In genomic region chr2:76953733-76954347, GRCh38 we compare ENCODE assay signal across 8 cellular contexts.
DNase-seq lines count a peak whose midpoint lies in the region; ATAC-seq and TF ChIP-seq lines count a peak whose summit lies in the region.

No MANE protein-coding gene starts in this region.

- H3K4me3 ChIP-seq in right atrium auricular region (no peak overlapping the region), colonic mucosa (no peak overlapping the region)

- H3K9ac ChIP-seq in colonic mucosa (ENCODE audit: low read depth in 2 of 2, low read length in 2 of 2) = no peak overlapping the region

- no peak overlapping the region for H3K27ac ChIP-seq in right atrium auricular region
- H3K27ac ChIP-seq in colonic mucosa = no peak overlapping the region

- intact Hi-C loops in Right ventricle myocardium inferior (cut with DNase I) (no loop called here), colonic mucosa (cut with DNase I) (no loop called here)

- DNase-seq in Right ventricle myocardium inferior (ENCODE audit: missing footprints) = no peak
- DNase-seq in right atrium auricular region (ENCODE audit: low spot score) = no peak
- peak; percentile 82 for DNase-seq in NCI-H82 (lab: John Stamatoyannopoulos, UW)
- DNase-seq in colonic mucosa = peak; percentile 40
- peak; percentile 67 for DNase-seq in midbrain (lab: John Stamatoyannopoulos, UW)
- no peak for DNase-seq in activated CD4-positive, alpha-beta T cell treated with anti-CD3 and anti-CD28 coated beads for 48 hours

- H3K36me3 ChIP-seq in right atrium auricular region (no peaks in the 10 kb centered on the region), colonic mucosa (no peaks in the 10 kb centered on the region)

- TF ChIP-seq CTCF in right atrium auricular region (IDR thresholded peaks at IDR 0.05) = peak in 1 of 2 donors; percentile 53
- TF ChIP-seq CTCF in colonic mucosa (IDR thresholded peaks at IDR 0.05) = peak; percentile 58

- H3K9me3 ChIP-seq in right atrium auricular region (no peaks in the 10 kb centered on the region), colonic mucosa (no peaks in the 10 kb centered on the region)

- peak; percentile 46 for ATAC-seq in Right ventricle myocardium inferior
- peak; percentile 61 for ATAC-seq in HG03521 (IDR thresholded peaks at IDR 0.05; ENCODE audit: unreplicated experiment)
- no peak for ATAC-seq in HG03457 (IDR thresholded peaks at IDR 0.05; ENCODE audit: unreplicated experiment)

- no peaks in the 10 kb centered on the region for H3K4me1 ChIP-seq in right atrium auricular region
- H3K4me1 ChIP-seq in colonic mucosa = no peaks in the 10 kb centered on the region

- no peaks in the 10 kb centered on the region for H3K27me3 ChIP-seq in right atrium auricular region
- no peaks in the 10 kb centered on the region for H3K27me3 ChIP-seq in colonic mucosa

Comparison
In these comparisons a context has a peak if more than half of its experiments do, and no peak if none do; other contexts are left out.
1. DNase-seq: peak in NCI-H82 (single experiment), colonic mucosa (single experiment) and midbrain (single experiment); none in Right ventricle myocardium inferior (single experiment), right atrium auricular region (single experiment) and activated CD4-positive, alpha-beta T cell treated with anti-CD3 and anti-CD28 coated beads for 48 hours (single experiment).